ENCODE assay signal across 1 cellular context in the genomic region with DNA sequence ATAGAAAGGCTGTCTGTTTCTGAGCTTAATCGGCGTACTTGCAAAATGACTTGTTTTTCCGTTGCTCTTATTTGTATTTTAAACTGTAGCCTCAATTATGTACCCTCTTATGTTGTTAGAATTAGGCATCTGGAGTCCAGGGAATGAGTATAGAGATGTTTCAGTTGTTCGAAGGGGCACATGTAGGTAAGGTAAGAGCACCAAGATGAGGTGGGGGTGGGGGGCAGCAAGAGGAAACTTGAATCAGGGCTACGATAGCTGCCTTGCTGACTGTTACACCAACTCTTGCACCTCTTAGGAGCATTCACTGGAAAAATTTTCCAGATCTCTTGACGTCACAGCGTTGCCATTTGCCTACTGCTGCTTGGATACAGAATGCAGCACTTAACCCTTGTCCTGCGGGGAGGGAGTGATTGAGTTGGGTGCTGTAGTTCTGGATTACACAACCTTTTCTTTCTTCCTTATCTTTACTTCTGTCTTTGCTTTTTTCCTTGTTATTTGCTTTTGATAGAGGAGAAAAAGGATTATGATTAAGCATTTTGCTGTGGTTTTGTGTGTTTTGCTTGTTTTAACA.
TF ChIP-seq lines count a peak whose summit lies in the region.

No MANE protein-coding gene starts in this region.

TF ChIP-seq in HCT116, 20 proteins besides CTCF, POLR2A, EP300 and RAD21 (continued from another document):
- TF ChIP-seq REST (IDR thresholded peaks at IDR 0.05; ENCODE audit: low read depth) (no peak), SP1 (IDR thresholded peaks at IDR 0.05; ENCODE audit: low read depth) (peak; percentile 72)
TF ChIP-seq in HCT116: peak in this region for 5.
